Comparison of ENCODE assay signal across 1 cellular context in genomic region chr3:176994393-176994792, GRCh38.
TF ChIP-seq lines count a peak whose summit lies in the region.

No MANE protein-coding gene starts in this region.

TF ChIP-seq in H1, 55 proteins besides CTCF, POLR2A, EP300 and RAD21:
- TF ChIP-seq SAP30 (IDR thresholded peaks at IDR 0.05; ENCODE audit: insufficient read depth, insufficient replicate concordance, low read length), result no peak
- TF ChIP-seq BRCA1 (IDR thresholded peaks at IDR 0.05; ENCODE audit: low read depth, low read length), result no peak
- no peak for TF ChIP-seq TEAD4 (IDR thresholded peaks at IDR 0.05; ENCODE audit: low read depth, low read length)
- TF ChIP-seq JUN (IDR thresholded peaks at IDR 0.05; ENCODE audit: low read depth, low read length), result no peak
- no peak for TF ChIP-seq KDM5A (IDR thresholded peaks at IDR 0.05; ENCODE audit: low read length)
- TF ChIP-seq GABPA (IDR thresholded peaks at IDR 0.05; ENCODE audit: borderline replicate concordance, insufficient read depth, low read length), result no peak
- no peak for TF ChIP-seq RBBP5 (IDR thresholded peaks at IDR 0.05; ENCODE audit: borderline replicate concordance, low read depth, low read length)
- no peak for TF ChIP-seq HDAC2 (IDR thresholded peaks at IDR 0.05; ENCODE audit: borderline replicate concordance in 1 of 2, low read depth in 2 of 2, low read length in 2 of 2)
- TF ChIP-seq CBX8 (IDR thresholded peaks at IDR 0.05; ENCODE audit: borderline replicate concordance, low read depth, low read length), result no peak
- no peak for TF ChIP-seq RNF2 (IDR thresholded peaks at IDR 0.05; ENCODE audit: borderline replicate concordance, low read depth, low read length, missing control alignments, poor library complexity, severe bottlenecking)
- no peak for TF ChIP-seq CHD2 (IDR thresholded peaks at IDR 0.05; ENCODE audit: low read length)
- no peak for TF ChIP-seq RFX5 (IDR thresholded peaks at IDR 0.05; ENCODE audit: borderline replicate concordance, low read depth, low read length)
- TF ChIP-seq, protein P1, sequence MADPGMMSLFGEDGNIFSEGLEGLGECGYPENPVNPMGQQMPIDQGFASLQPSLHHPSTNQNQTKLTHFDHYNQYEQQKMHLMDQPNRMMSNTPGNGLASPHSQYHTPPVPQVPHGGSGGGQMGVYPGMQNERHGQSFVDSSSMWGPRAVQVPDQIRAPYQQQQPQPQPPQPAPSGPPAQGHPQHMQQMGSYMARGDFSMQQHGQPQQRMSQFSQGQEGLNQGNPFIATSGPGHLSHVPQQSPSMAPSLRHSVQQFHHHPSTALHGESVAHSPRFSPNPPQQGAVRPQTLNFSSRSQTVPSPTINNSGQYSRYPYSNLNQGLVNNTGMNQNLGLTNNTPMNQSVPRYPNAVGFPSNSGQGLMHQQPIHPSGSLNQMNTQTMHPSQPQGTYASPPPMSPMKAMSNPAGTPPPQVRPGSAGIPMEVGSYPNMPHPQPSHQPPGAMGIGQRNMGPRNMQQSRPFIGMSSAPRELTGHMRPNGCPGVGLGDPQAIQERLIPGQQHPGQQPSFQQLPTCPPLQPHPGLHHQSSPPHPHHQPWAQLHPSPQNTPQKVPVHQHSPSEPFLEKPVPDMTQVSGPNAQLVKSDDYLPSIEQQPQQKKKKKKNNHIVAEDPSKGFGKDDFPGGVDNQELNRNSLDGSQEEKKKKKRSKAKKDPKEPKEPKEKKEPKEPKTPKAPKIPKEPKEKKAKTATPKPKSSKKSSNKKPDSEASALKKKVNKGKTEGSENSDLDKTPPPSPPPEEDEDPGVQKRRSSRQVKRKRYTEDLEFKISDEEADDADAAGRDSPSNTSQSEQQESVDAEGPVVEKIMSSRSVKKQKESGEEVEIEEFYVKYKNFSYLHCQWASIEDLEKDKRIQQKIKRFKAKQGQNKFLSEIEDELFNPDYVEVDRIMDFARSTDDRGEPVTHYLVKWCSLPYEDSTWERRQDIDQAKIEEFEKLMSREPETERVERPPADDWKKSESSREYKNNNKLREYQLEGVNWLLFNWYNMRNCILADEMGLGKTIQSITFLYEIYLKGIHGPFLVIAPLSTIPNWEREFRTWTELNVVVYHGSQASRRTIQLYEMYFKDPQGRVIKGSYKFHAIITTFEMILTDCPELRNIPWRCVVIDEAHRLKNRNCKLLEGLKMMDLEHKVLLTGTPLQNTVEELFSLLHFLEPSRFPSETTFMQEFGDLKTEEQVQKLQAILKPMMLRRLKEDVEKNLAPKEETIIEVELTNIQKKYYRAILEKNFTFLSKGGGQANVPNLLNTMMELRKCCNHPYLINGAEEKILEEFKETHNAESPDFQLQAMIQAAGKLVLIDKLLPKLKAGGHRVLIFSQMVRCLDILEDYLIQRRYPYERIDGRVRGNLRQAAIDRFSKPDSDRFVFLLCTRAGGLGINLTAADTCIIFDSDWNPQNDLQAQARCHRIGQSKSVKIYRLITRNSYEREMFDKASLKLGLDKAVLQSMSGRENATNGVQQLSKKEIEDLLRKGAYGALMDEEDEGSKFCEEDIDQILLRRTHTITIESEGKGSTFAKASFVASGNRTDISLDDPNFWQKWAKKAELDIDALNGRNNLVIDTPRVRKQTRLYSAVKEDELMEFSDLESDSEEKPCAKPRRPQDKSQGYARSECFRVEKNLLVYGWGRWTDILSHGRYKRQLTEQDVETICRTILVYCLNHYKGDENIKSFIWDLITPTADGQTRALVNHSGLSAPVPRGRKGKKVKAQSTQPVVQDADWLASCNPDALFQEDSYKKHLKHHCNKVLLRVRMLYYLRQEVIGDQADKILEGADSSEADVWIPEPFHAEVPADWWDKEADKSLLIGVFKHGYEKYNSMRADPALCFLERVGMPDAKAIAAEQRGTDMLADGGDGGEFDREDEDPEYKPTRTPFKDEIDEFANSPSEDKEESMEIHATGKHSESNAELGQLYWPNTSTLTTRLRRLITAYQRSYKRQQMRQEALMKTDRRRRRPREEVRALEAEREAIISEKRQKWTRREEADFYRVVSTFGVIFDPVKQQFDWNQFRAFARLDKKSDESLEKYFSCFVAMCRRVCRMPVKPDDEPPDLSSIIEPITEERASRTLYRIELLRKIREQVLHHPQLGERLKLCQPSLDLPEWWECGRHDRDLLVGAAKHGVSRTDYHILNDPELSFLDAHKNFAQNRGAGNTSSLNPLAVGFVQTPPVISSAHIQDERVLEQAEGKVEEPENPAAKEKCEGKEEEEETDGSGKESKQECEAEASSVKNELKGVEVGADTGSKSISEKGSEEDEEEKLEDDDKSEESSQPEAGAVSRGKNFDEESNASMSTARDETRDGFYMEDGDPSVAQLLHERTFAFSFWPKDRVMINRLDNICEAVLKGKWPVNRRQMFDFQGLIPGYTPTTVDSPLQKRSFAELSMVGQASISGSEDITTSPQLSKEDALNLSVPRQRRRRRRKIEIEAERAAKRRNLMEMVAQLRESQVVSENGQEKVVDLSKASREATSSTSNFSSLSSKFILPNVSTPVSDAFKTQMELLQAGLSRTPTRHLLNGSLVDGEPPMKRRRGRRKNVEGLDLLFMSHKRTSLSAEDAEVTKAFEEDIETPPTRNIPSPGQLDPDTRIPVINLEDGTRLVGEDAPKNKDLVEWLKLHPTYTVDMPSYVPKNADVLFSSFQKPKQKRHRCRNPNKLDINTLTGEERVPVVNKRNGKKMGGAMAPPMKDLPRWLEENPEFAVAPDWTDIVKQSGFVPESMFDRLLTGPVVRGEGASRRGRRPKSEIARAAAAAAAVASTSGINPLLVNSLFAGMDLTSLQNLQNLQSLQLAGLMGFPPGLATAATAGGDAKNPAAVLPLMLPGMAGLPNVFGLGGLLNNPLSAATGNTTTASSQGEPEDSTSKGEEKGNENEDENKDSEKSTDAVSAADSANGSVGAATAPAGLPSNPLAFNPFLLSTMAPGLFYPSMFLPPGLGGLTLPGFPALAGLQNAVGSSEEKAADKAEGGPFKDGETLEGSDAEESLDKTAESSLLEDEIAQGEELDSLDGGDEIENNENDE (IDR thresholded peaks at IDR 0.05; ENCODE audit: insufficient replicate concordance, low read length), result no peak
- no peak for TF ChIP-seq CEBPB (IDR thresholded peaks at IDR 0.05; ENCODE audit: low read depth, low read length)
- TF ChIP-seq NANOG (IDR thresholded peaks at IDR 0.05; ENCODE audit: insufficient read depth, low read depth, low read length, poor library complexity, severe bottlenecking), result no peak
- no peak for TF ChIP-seq HDAC6 (IDR thresholded peaks at IDR 0.05; ENCODE audit: low read depth, low read length)
- no peak for TF ChIP-seq TAF7 (optimal IDR thresholded peaks at IDR 0.05; ENCODE audit: borderline replicate concordance, low read depth, low read length)
